Comparison of ENCODE assay signal across 21 cellular contexts in the genomic region with DNA sequence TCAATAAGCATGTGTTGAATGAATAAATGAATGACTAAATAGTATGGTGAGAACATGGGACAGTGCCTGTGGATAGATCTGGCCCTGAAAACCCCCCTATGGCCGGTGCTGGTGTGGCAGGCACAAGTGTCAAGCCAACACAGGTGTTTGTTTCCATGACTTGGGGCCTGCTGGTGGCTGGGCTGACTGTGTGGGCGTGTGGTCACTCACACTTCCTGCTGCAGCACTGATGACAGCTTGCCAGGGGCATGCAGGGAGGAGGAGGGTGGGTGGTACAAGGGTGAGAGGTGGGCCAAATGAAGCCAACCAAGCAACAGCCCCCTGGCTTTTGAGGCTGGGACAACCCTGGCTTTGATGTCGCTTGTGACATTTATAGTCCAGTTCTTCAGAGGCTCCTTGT. TPM values are rescaled to one million over a fixed set of nuclear protein-coding genes. Genes with fewer than 3 reads are reported as not detected.
DNase-seq lines count a peak whose midpoint lies in the region; ATAC-seq, FAIRE-seq and TF ChIP-seq lines count a peak whose summit lies in the region.
"Had no signal": no experiment of that assay in that cellular context is flagged by ENCODE, and none has a peak within 500 bp of the region (broad histone marks: within the 10 kb centered on the region; RNA-seq: fewer than 3 reads in every experiment).

No MANE protein-coding gene starts in this region.

- intact Hi-C loops in prostate gland (cut with DNase I), result loop anchor here (10.0 kb wide), 1 partner anchor 272 kb away; no protein-coding TSS in a partner anchor

- H3K27me3 Mint-ChIP-seq in effector memory CD8-positive, alpha-beta T cell, result peaks cover 13 to 15% of the 10 kb centered on the region in 2 donors

- no peaks in the 10 kb centered on the region for H3K9me3 Mint-ChIP-seq in effector memory CD8-positive, alpha-beta T cell
- H3K9me3 Mint-ChIP-seq: activated naive CD4-positive, alpha-beta T cell treated with anti-CD3 and anti-CD28 coated beads, Interleukin-2, amount 10 ng/mL, durations not matched to agents 7 days and 5 days; brain had no signal

- no peaks in the 10 kb centered on the region for H3K27me3 ChIP-seq in prostate gland (replicated peaks; ENCODE audit: insufficient read depth)
- H3K27me3 ChIP-seq: hepatocyte had no signal

- WGBS in prostate gland, result 64% methylated on average over 3 of the region's 3 CpGs

- H3K27ac Mint-ChIP-seq in effector memory CD8-positive, alpha-beta T cell, result no peak overlapping the region
- H3K27ac Mint-ChIP-seq: activated naive CD4-positive, alpha-beta T cell treated with anti-CD3 and anti-CD28 coated beads, Interleukin-2, amount 10 ng/mL, durations not matched to agents 7 days and 5 days; progenitor cell of endocrine pancreas had no signal

- ATAC-seq in GM18508 (IDR thresholded peaks at IDR 0.05; ENCODE audit: insufficient read depth, unreplicated experiment), result peak; percentile 49
- ATAC-seq in GM21515 (IDR thresholded peaks at IDR 0.05; ENCODE audit: unreplicated experiment), result peak; percentile 57
- ATAC-seq in HG03354 (IDR thresholded peaks at IDR 0.05; ENCODE audit: poor library complexity, severe bottlenecking, unreplicated experiment), result peak; percentile 68
- ATAC-seq in effector memory CD8-positive, alpha-beta T cell (replicated peaks), result no peak
- ATAC-seq: left lobe of liver, Panc1 had no signal

- peaks cover 0 to 2% of the 10 kb centered on the region in 2 donors for H3K4me1 Mint-ChIP-seq in effector memory CD8-positive, alpha-beta T cell (ENCODE audit: low read depth in 2 of 2)
- H3K4me1 Mint-ChIP-seq: activated naive CD4-positive, alpha-beta T cell treated with anti-CD3 and anti-CD28 coated beads, Interleukin-2, amount 10 ng/mL, durations not matched to agents 7 days and 5 days had no signal

- DNase-seq in kidney tubule cell (ENCODE audit: low spot score) (peak; percentile 69), prostate gland (ENCODE audit: low spot score) (no peak), NCI-H1694 (lab: John Stamatoyannopoulos, UW) (no peak), RCC 7860 (ENCODE audit: low spot score) (no peak)
- DNase-seq in effector memory CD8-positive, alpha-beta T cell, result no peak
- DNase-seq: activated naive CD4-positive, alpha-beta T cell treated with anti-CD3 and anti-CD28 coated beads, Interleukin-2, amount 10 ng/mL, durations not matched to agents 7 days and 5 days; DMS79; MM.1S; NCI-H526 treated with DMSO at 0.1 percent for 48 hours had no signal

- no peaks in the 10 kb centered on the region for H3K36me3 Mint-ChIP-seq in effector memory CD8-positive, alpha-beta T cell (ENCODE audit: insufficient read depth)
- H3K36me3 Mint-ChIP-seq: activated naive CD4-positive, alpha-beta T cell treated with anti-CD3 and anti-CD28 coated beads, Interleukin-2, amount 10 ng/mL, durations not matched to agents 7 days and 5 days; brain had no signal

- no peak overlapping the region for H3K27ac ChIP-seq in prostate gland
- H3K27ac ChIP-seq: hepatocyte, VCaP had no signal

- FAIRE-seq in RCC 7860 (lab: Jason Lieb, UNC), result no peak

- TF ChIP-seq POLR2A in prostate gland (IDR thresholded peaks at IDR 0.05), result no peak

- H3K4me1 ChIP-seq in prostate gland (replicated peaks), result no peaks in the 10 kb centered on the region

- H3K36me3 ChIP-seq in prostate gland, result no peaks in the 10 kb centered on the region

- H3K4me3 ChIP-seq in prostate gland, result no peak overlapping the region
- H3K4me3 ChIP-seq: hepatocyte had no signal

- no peak overlapping the region for H3K4me3 Mint-ChIP-seq in effector memory CD8-positive, alpha-beta T cell
- H3K4me3 Mint-ChIP-seq: activated naive CD4-positive, alpha-beta T cell treated with anti-CD3 and anti-CD28 coated beads, Interleukin-2, amount 10 ng/mL, durations not matched to agents 7 days and 5 days; brain had no signal

- H3K9me3 ChIP-seq in prostate gland, result no peaks in the 10 kb centered on the region

- no peak for TF ChIP-seq CTCF in prostate gland (IDR thresholded peaks at IDR 0.05)

RNA-seq across cellular contexts. Expression of a gene that starts 30.3 kb away (rescaled TPM):
- total RNA-seq in prostate gland, result 10 to 100 TPM in 1 of 2 donors, 1 to 10 TPM in 1; 5.7 to 10.2 TPM
- total RNA-seq: dermis microvascular lymphatic vessel endothelial cell, H4 had no signal

RNA-seq across cellular contexts. Expression of a gene that starts 37.3 kb away (rescaled TPM):
- total RNA-seq in prostate gland, result not detected
- total RNA-seq: dermis microvascular lymphatic vessel endothelial cell, H4 had no signal

RNA-seq across cellular contexts. Expression of a gene that starts 40.1 kb away (rescaled TPM):
- under 1 TPM in 1 of 2 donors, not detected in 1; 0.34 TPM for total RNA-seq in prostate gland
- total RNA-seq: dermis microvascular lymphatic vessel endothelial cell, H4, left lobe of liver, subcutaneous adipose tissue had no signal
